ENCODE assay signal across 2 cellular contexts in genomic region chr12:51693569-51693968, GRCh38.
TF ChIP-seq lines count a peak whose summit lies in the region.

No MANE protein-coding gene starts in this region.

TF ChIP-seq in liver, 16 proteins besides CTCF, POLR2A, EP300 and RAD21 (continued from another document):
- TF ChIP-seq ATF3 (IDR thresholded peaks at IDR 0.05), result no peak
- TF ChIP-seq EGR1 (IDR thresholded peaks at IDR 0.05; ENCODE audit: low read depth in 2 of 2), result no peak
- TF ChIP-seq HNF4G (IDR thresholded peaks at IDR 0.05), result no peak
- peak in 1 of 2 donors; percentile 15 for TF ChIP-seq RXRA (IDR thresholded peaks at IDR 0.05)
- no peak for TF ChIP-seq YY1 (IDR thresholded peaks at IDR 0.05)
- TF ChIP-seq HNF4A (conservative IDR thresholded peaks at IDR 0.05), result peak; percentile 5 to 21
- no peak for TF ChIP-seq REST (IDR thresholded peaks at IDR 0.05)

TF ChIP-seq in HepG2, 621 proteins besides CTCF, POLR2A, EP300 and RAD21 (continued from another document):
- no peak for TF ChIP-seq HBP1 (CRISPR knock-in tag; IDR thresholded peaks at IDR 0.05; ENCODE audit: low read depth)
- TF ChIP-seq GLMP (CRISPR knock-in tag; IDR thresholded peaks at IDR 0.05; ENCODE audit: borderline replicate concordance), result no peak
- no peak for TF ChIP-seq SOX5 (CRISPR knock-in tag; IDR thresholded peaks at IDR 0.05; ENCODE audit: borderline replicate concordance)
- TF ChIP-seq IRF2 (CRISPR knock-in tag; IDR thresholded peaks at IDR 0.05), result no peak
- no peak for TF ChIP-seq UBTF (CRISPR knock-in tag; IDR thresholded peaks at IDR 0.05)
- no peak for TF ChIP-seq KAT7 (CRISPR knock-in tag; IDR thresholded peaks at IDR 0.05; ENCODE audit: borderline replicate concordance)
TF ChIP-seq in HepG2: peak in this region for 0.
